Comparison of ENCODE assay signal across 8 cellular contexts in genomic region chr12:85469158-85470086, GRCh38.
A peak's percentile ranks its signal among the peaks of the same experiment; 100 is the strongest.
DNase-seq lines count a peak whose midpoint lies in the region; ATAC-seq, FAIRE-seq and TF ChIP-seq lines count a peak whose summit lies in the region.
"Not testable (repeated sequence)": the region's sequence is repeated elsewhere in the genome, so short reads cannot be mapped to it uniquely, and the experiment has no call there.

No MANE protein-coding gene starts in this region.

- not testable (repeated sequence) for H3K4me1 Mint-ChIP-seq in activated T-helper 17 cell treated with anti-CD3 and anti-CD28 coated beads, Interleukin-2, amount 50 U/mL, for 72 hours

- not testable (repeated sequence) for H3K36me3 Mint-ChIP-seq in activated T-helper 17 cell treated with anti-CD3 and anti-CD28 coated beads, Interleukin-2, amount 50 U/mL, for 72 hours (ENCODE audit: low read depth)

- peak overlapping the region; percentile 14 for H3K4me3 ChIP-seq in ectodermal cell (ENCODE audit: insufficient read depth, low read depth, low read length)
- H3K4me3 ChIP-seq in kidney epithelial cell (ENCODE audit: low read depth, low read length), result peak overlapping the region; percentile 9
- H3K4me3 ChIP-seq in ovary, result peak overlapping the region; percentile 23
- H3K4me3 ChIP-seq in upper lobe of right lung, result peak overlapping the region; percentile 39

- intact Hi-C loops in ovary (cut with DNase I) (loop anchor here in 1 of 4 donors (10.0 kb wide), 1 partner anchor 395 kb away; no protein-coding TSS in a partner anchor), upper lobe of right lung (cut with DNase I) (loop anchor here (10.0 kb wide), 1 partner anchor 395 kb away; no protein-coding TSS in a partner anchor)

- peak overlapping the region; percentile 15 for H3K4me3 Mint-ChIP-seq in activated T-helper 17 cell treated with anti-CD3 and anti-CD28 coated beads, Interleukin-2, amount 50 U/mL, for 72 hours

- FAIRE-seq in RCC 7860 (lab: Jason Lieb, UNC), result peak; percentile 75

- not testable (repeated sequence) for ATAC-seq in activated T-helper 17 cell treated with anti-CD3 and anti-CD28 coated beads, Interleukin-2, amount 50 U/mL, for 72 hours (replicated peaks)
- peak; percentile 51 for ATAC-seq in upper lobe of right lung

- not testable (repeated sequence) for H3K9me3 ChIP-seq in ES-I3 (ENCODE audit: control insufficient read depth, insufficient read depth, low read length); ectodermal cell (ENCODE audit: control insufficient read depth, low read length); ovary; upper lobe of right lung

- H3K27ac Mint-ChIP-seq in activated T-helper 17 cell treated with anti-CD3 and anti-CD28 coated beads, Interleukin-2, amount 50 U/mL, for 72 hours, result not testable (repeated sequence)

- H3K4me1 ChIP-seq in ES-I3 (ENCODE audit: insufficient read depth, low read length), result peaks cover 17% of the 10 kb centered on the region
- H3K4me1 ChIP-seq in ectodermal cell (ENCODE audit: control insufficient read depth, insufficient read depth, low read length); ovary (ENCODE audit: insufficient read depth); upper lobe of right lung: not testable (repeated sequence)

- WGBS in ectodermal cell, 2 experiments, result 26 to 29% methylated on average over 5 of the region's 5 CpGs
- 32 to 39% (median 36%) methylated on average over 5 of the region's 5 CpGs for WGBS in ovary, 3 donors

- TF ChIP-seq CTCF in kidney epithelial cell (IDR thresholded peaks at IDR 0.05; ENCODE audit: insufficient read depth, low read length, poor library complexity, severe bottlenecking); ovary (IDR thresholded peaks at IDR 0.05); upper lobe of right lung (IDR thresholded peaks at IDR 0.05): not testable (repeated sequence)

- not testable (repeated sequence) for H3K27ac ChIP-seq in ectodermal cell (ENCODE audit: insufficient read depth, low read depth, low read length, poor library complexity, severe bottlenecking); ovary
- H3K27ac ChIP-seq in upper lobe of right lung, result peak overlapping the region; percentile 58

- TF ChIP-seq POLR2A in ovary (IDR thresholded peaks at IDR 0.05), result not testable (repeated sequence)

- H3K27me3 ChIP-seq in ectodermal cell (ENCODE audit: control insufficient read depth, insufficient read depth, low read length, poor library complexity, severe bottlenecking); kidney epithelial cell (ENCODE audit: control insufficient read depth, insufficient read depth, low read length); ovary; upper lobe of right lung: not testable (repeated sequence)

- H3K36me3 ChIP-seq in ES-I3 (ENCODE audit: insufficient read depth, low read length); ectodermal cell (ENCODE audit: control insufficient read depth, insufficient read depth, low read length); kidney epithelial cell (ENCODE audit: control insufficient read depth, insufficient read depth, low read length); ovary; upper lobe of right lung: not testable (repeated sequence)

- TF ChIP-seq EP300 in ovary (IDR thresholded peaks at IDR 0.05), result not testable (repeated sequence)

- peak in 2 of 3 experiments; percentile 43 to 76 for DNase-seq in NCI-H1417 (lab: John Stamatoyannopoulos, UW)
- DNase-seq in RCC 7860 (ENCODE audit: low spot score), result peak; percentile 64
- peak; percentile 42 for DNase-seq in kidney epithelial cell (ENCODE audit: low read depth)
- DNase-seq in ovary, upper lobe of right lung: not testable (repeated sequence)

- not testable (repeated sequence) for H3K9me3 Mint-ChIP-seq in activated T-helper 17 cell treated with anti-CD3 and anti-CD28 coated beads, Interleukin-2, amount 50 U/mL, for 72 hours

- peak overlapping the region; percentile 35; the same call in 1 of the 2 replicates for H3K9ac ChIP-seq in ES-I3 (ENCODE audit: low read depth, low read length)

- H3K27me3 Mint-ChIP-seq in activated T-helper 17 cell treated with anti-CD3 and anti-CD28 coated beads, Interleukin-2, amount 50 U/mL, for 72 hours, result not testable (repeated sequence)
